1 cellular context compared by ENCODE assay signal in the genomic region with DNA sequence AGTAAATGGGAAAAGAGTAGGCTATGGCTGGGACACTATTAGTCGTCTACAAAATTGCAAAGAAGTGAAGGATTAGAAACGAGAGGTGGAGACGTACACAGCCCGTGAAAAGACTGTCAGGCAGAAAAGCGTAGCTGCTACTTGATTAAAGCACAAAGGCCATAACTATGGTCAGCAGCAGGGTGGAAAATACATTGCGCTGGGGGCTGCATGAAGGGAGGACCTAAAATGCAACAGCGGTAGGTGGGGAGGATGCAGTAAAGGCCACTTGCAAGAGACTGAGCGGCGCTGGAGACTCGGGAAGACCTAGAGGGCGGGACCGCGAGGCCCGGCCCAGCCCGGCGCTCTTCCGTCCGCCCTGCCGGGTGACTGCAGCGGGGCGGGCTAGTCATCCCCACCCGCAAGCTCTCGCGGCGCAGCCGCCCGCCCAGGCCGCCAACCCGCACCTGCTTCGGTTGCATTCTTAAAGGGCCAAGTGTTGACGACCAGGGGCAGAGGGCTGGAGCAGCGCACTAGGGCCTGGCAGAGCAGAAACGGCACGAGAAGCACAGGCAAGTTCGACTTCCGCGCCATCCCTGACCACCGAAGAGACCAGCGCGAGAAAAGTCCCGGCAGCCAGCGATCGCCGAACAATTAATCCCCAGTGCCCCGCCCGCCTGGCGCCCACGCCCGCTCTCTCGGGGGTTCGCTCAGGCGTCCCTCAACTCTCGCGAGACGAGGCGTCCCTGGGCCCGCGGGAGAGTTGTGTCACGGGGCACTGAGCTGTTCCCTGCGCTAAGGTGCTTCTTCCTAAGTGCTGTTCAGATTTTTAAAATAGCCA.
TF ChIP-seq lines count a peak whose summit lies in the region.

AGA (minus strand) TSS at position 635 of the 820 bp plus-strand sequence; CDS start at position 573, 62 bp downstream.

TF ChIP-seq in H1, 55 proteins besides CTCF, POLR2A, EP300 and RAD21:
- no peak for TF ChIP-seq SAP30 (IDR thresholded peaks at IDR 0.05; ENCODE audit: insufficient read depth, insufficient replicate concordance, low read length)
- peak; percentile 93 for TF ChIP-seq TAF1 (IDR thresholded peaks at IDR 0.05; ENCODE audit: low read depth, low read length)
- TF ChIP-seq HDAC2 (IDR thresholded peaks at IDR 0.05; ENCODE audit: borderline replicate concordance in 1 of 2, low read depth in 2 of 2, low read length in 2 of 2) = 0 out of 4 replicates have a peak, but pooled peaks of 1 of the 2 experiments have one; percentile 28
- TF ChIP-seq TBP (IDR thresholded peaks at IDR 0.05; ENCODE audit: low read depth, low read length) = peak; percentile 84
- no peak for TF ChIP-seq CHD1 (IDR thresholded peaks at IDR 0.05; ENCODE audit: low read depth, low read length)
- TF ChIP-seq, protein P1, sequence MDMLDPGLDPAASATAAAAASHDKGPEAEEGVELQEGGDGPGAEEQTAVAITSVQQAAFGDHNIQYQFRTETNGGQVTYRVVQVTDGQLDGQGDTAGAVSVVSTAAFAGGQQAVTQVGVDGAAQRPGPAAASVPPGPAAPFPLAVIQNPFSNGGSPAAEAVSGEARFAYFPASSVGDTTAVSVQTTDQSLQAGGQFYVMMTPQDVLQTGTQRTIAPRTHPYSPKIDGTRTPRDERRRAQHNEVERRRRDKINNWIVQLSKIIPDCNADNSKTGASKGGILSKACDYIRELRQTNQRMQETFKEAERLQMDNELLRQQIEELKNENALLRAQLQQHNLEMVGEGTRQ (IDR thresholded peaks at IDR 0.05; ENCODE audit: low read length) = peak; percentile 16; the same call in 1 of the 2 replicates
- no peak for TF ChIP-seq SIRT6 (IDR thresholded peaks at IDR 0.05; ENCODE audit: low read length)
- no peak for TF ChIP-seq BCL11A (IDR thresholded peaks at IDR 0.05; ENCODE audit: low read depth in 2 of 2, low read length in 2 of 2)
- peak; percentile 23; the same call in 1 of the 2 replicates for TF ChIP-seq TEAD4 (IDR thresholded peaks at IDR 0.05; ENCODE audit: low read depth, low read length)
- TF ChIP-seq E2F6 (IDR thresholded peaks at IDR 0.05) = 0 out of 2 replicates have a peak, but pooled peaks have one; percentile 12
- TF ChIP-seq CHD7 (IDR thresholded peaks at IDR 0.05; ENCODE audit: insufficient replicate concordance, low read length) = peak; percentile 12
- peak; percentile 24; the same call in 1 of the 2 replicates for TF ChIP-seq BACH1 (IDR thresholded peaks at IDR 0.05; ENCODE audit: low read length)
- TF ChIP-seq SP4 (IDR thresholded peaks at IDR 0.05; ENCODE audit: low read length) = no peak
- TF ChIP-seq SIX5 (IDR thresholded peaks at IDR 0.05; ENCODE audit: low read depth, low read length) = no peak
- TF ChIP-seq SP1 (IDR thresholded peaks at IDR 0.05; ENCODE audit: low read depth, low read length) = no peak; the same call in 1 of the 2 replicates
- peak; percentile 23; the same call in 1 of the 2 replicates for TF ChIP-seq YY1 (IDR thresholded peaks at IDR 0.05; ENCODE audit: low read depth, low read length)
- peak; percentile 83; the same call in 1 of the 2 replicates for TF ChIP-seq EGR1 (IDR thresholded peaks at IDR 0.05; ENCODE audit: borderline replicate concordance, low read depth, low read length)
- no peak; the same call in none of the 2 replicates for TF ChIP-seq GTF2F1 (IDR thresholded peaks at IDR 0.05; ENCODE audit: borderline replicate concordance, low read depth, low read length)
- TF ChIP-seq NANOG (IDR thresholded peaks at IDR 0.05; ENCODE audit: insufficient read depth, low read depth, low read length, poor library complexity, severe bottlenecking) = peak; percentile 66
- TF ChIP-seq ASH2L (IDR thresholded peaks at IDR 0.05; ENCODE audit: low read length) = peak; percentile 87
- TF ChIP-seq KDM4A (IDR thresholded peaks at IDR 0.05; ENCODE audit: low read depth, low read length, severe bottlenecking) = peak; percentile 77
- TF ChIP-seq CBX5 (IDR thresholded peaks at IDR 0.05; ENCODE audit: low read depth, low read length) = no peak
- no peak for TF ChIP-seq NRF1 (IDR thresholded peaks at IDR 0.05; ENCODE audit: low read depth, low read length)
- peak; percentile 24 for TF ChIP-seq CREB1 (IDR thresholded peaks at IDR 0.05)
- TF ChIP-seq ATF2 (IDR thresholded peaks at IDR 0.05; ENCODE audit: low read length) = no peak; the same call in 1 of the 2 replicates
- TF ChIP-seq RBBP5 (IDR thresholded peaks at IDR 0.05; ENCODE audit: borderline replicate concordance, low read depth, low read length) = peak; percentile 97
- peak; percentile 98 for TF ChIP-seq CHD2 (IDR thresholded peaks at IDR 0.05; ENCODE audit: low read length)
- TF ChIP-seq PHF8 (conservative IDR thresholded peaks at IDR 0.05; ENCODE audit: low read depth, low read length) = peak; percentile 96
- TF ChIP-seq SUZ12 (IDR thresholded peaks at IDR 0.05; ENCODE audit: low read length) = no peak
- TF ChIP-seq GABPA (IDR thresholded peaks at IDR 0.05; ENCODE audit: borderline replicate concordance, insufficient read depth, low read length) = no peak
- TF ChIP-seq POLR2AphosphoS5 (IDR thresholded peaks at IDR 0.05; ENCODE audit: low read depth, low read length) = peak; percentile 98
- TF ChIP-seq SIN3A (conservative IDR thresholded peaks at IDR 0.05 in 1 of 2, IDR thresholded peaks at IDR 0.05 in 1 of 2; ENCODE audit: low read depth in 1 of 2, low read length in 2 of 2) = peak in 1 of 2 experiments; percentile 12; a peak in 1 of 4 replicates
- TF ChIP-seq MAX (IDR thresholded peaks at IDR 0.05) = peak; percentile 63; the same call in 1 of the 2 replicates
- TF ChIP-seq TAF7 (optimal IDR thresholded peaks at IDR 0.05; ENCODE audit: borderline replicate concordance, low read depth, low read length) = peak; percentile 73
- no peak for TF ChIP-seq SRF (IDR thresholded peaks at IDR 0.05; ENCODE audit: low read depth, low read length)
- peak; percentile 87 for TF ChIP-seq BRCA1 (IDR thresholded peaks at IDR 0.05; ENCODE audit: low read depth, low read length)
- TF ChIP-seq TCF12 (IDR thresholded peaks at IDR 0.05; ENCODE audit: low read depth, low read length) = no peak
- no peak for TF ChIP-seq FOSL1 (IDR thresholded peaks at IDR 0.05; ENCODE audit: insufficient read depth, low read depth, low read length)
